9 cellular contexts compared by ENCODE assay signal in genomic region chr10:120285408-120285807, GRCh38.
"Had no signal": no experiment of that assay in that cellular context is flagged by ENCODE, and none has a peak within 500 bp of the region (broad histone marks: within the 10 kb centered on the region; RNA-seq: fewer than 3 reads in every experiment).

No MANE protein-coding gene starts in this region.

- H3K9me3 Mint-ChIP-seq: GM23338, HFFc6 had no signal

- H3K9me3 ChIP-seq: HAP-1 had no signal

- DNase-seq: GM23248, GOT3, H7, H9, HCEC 1CT, HFFc6 had no signal

- H3K4me1 Mint-ChIP-seq: GM23338, H9 had no signal

- H3K9ac ChIP-seq: GM23248 had no signal

- ATAC-seq: GM23338, HCT116 had no signal

- H3K27ac ChIP-seq: GM23248 had no signal

- H3K4me3 Mint-ChIP-seq: GM23338, H9, HFFc6 had no signal

- H3K4me2 ChIP-seq: GM23338 had no signal

- H3K4me3 ChIP-seq: GM23248, GM23338, HAP-1 had no signal

- H2AFZ ChIP-seq: GM23248, GM23338 had no signal

- H3K4me1 ChIP-seq: HAP-1 had no signal

- H3K36me3 ChIP-seq: HAP-1 had no signal

- H3K27ac Mint-ChIP-seq: GM23338, H9, HFFc6 had no signal
